ENCODE assay signal across 36 cellular contexts in the genomic region with DNA sequence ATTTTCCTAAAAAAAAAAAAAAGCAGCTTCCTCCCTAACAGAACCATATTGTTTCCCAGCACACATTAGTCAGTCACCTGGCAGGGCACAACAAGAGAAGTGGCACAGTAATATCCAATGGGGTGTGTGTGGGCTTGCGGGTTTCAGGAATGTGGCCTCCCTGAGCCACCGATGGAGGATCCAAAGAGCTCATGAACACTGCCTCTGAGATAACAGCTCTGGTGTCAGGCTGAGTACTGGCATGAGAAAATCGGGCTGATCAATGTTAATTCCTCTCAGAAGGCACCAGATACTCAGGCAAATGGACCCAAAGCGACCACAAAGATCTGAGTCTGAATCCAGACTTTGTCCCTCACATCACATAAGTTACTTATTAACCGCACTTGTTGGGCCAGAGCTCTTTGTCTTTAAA. TPM values are rescaled to one million over a fixed set of nuclear protein-coding genes. Genes with fewer than 3 reads are reported as not detected.
DNase-seq lines count a peak whose midpoint lies in the region; ATAC-seq, FAIRE-seq and TF ChIP-seq lines count a peak whose summit lies in the region.
"Had no signal": no experiment of that assay in that cellular context is flagged by ENCODE, and none has a peak within 500 bp of the region (broad histone marks: within the 10 kb centered on the region; RNA-seq: fewer than 3 reads in every experiment).

No MANE protein-coding gene starts in this region.

- TF ChIP-seq CTCF in K562 (IDR thresholded peaks at IDR 0.05 in 2 of 3, conservative IDR thresholded peaks at IDR 0.05 in 1 of 3; ENCODE audit: insufficient read depth in 2 of 3, low read depth in 1 of 3, low read length in 3 of 3) (no peak), liver (IDR thresholded peaks at IDR 0.05; ENCODE audit: low read depth, low read length, missing input control) (no peak)

- FAIRE-seq in K562 (lab: Jason Lieb, UNC) = no peak
- no peak for FAIRE-seq in GM19239 (lab: Jason Lieb, UNC)
- FAIRE-seq: endothelial cell of umbilical vein, H1, HTR-8/SVneo had no signal

- in situ Hi-C loops in K562 (cut with MboI) = no loop called here
- in situ Hi-C loops in HAP-1 (cut with MboI; ENCODE audit: low sequenced_read_pairs) = no loop called here

- H3K4me2 ChIP-seq in K562 (ENCODE audit: insufficient read depth, low read length) = no peak overlapping the region
- H3K4me2 ChIP-seq: BLaER1 treated with 17β-estradiol and CSF1 and Interleukin-3, amounts not matched to agents 10 nM and 100 nM; neural progenitor cell had no signal

- CTCF ChIA-PET in K562 (lab: Yijun Ruan, JAX; ENCODE audit: low intra/inter-chr PET ratio) = no interaction called here

- H3K27me3 ChIP-seq in K562 (ENCODE audit: control insufficient read depth in 2 of 2, insufficient read depth in 2 of 2, low read length in 2 of 2) (no peaks in the 10 kb centered on the region), liver (ENCODE audit: control insufficient read depth in 4 of 4, insufficient read depth in 4 of 4, low read length in 3 of 4) (no peaks in the 10 kb centered on the region), HAP-1 (ENCODE audit: low read depth) (no peaks in the 10 kb centered on the region)
- H3K27me3 ChIP-seq: BLaER1 treated with 17β-estradiol and CSF1 and Interleukin-3, amounts not matched to agents 10 nM and 100 nM; neural progenitor cell; SJCRH30; stomach; thyroid gland; vagina had no signal

- H3K4me1 ChIP-seq in K562 (replicated peaks in 1 of 2; ENCODE audit: control insufficient read depth in 2 of 2, insufficient read depth in 2 of 2, low read length in 2 of 2) (peaks cover 2 to 12% of the 10 kb centered on the region in 2 experiments; a peak in 3 of 5 replicates), liver (ENCODE audit: control insufficient read depth in 4 of 4, insufficient read depth in 4 of 4, low read length in 3 of 4) (peaks cover 5 to 13% (median 9%) of the 10 kb centered on the region in 4 donors), HAP-1 (no peaks in the 10 kb centered on the region)
- H3K4me1 ChIP-seq: BLaER1 treated with 17β-estradiol and CSF1 and Interleukin-3, amounts not matched to agents 10 nM and 100 nM; neural progenitor cell; SJCRH30; stomach; thyroid gland; vagina had no signal

- H3K4me3 ChIP-seq in K562 = no peak overlapping the region
- H3K4me3 ChIP-seq in liver (ENCODE audit: low read depth in 1 of 3, low read length in 3 of 3) = no peak overlapping the region
- no peak overlapping the region for H3K4me3 ChIP-seq in HAP-1
- H3K4me3 ChIP-seq: BLaER1 treated with 17β-estradiol and CSF1 and Interleukin-3, amounts not matched to agents 10 nM and 100 nM; neural progenitor cell; SJCRH30; stomach; thyroid gland; vagina had no signal

- no peaks in the 10 kb centered on the region for H4K20me1 ChIP-seq in K562 (replicated peaks; ENCODE audit: control insufficient read depth, insufficient read depth, low read length)
- H4K20me1 ChIP-seq: BLaER1 treated with 17β-estradiol and CSF1 and Interleukin-3, amounts not matched to agents 10 nM and 100 nM had no signal

- no peaks in the 10 kb centered on the region for H3K9me1 ChIP-seq in K562 (ENCODE audit: control insufficient read depth, insufficient read depth, low read length)

- TF ChIP-seq RAD21 in K562 (CRISPR knock-in tag; conservative IDR thresholded peaks at IDR 0.05 in 1 of 2, IDR thresholded peaks at IDR 0.05 in 1 of 2) = no peak
- TF ChIP-seq RAD21 in liver (IDR thresholded peaks at IDR 0.05) = no peak

- DNase-seq in Daoy (ENCODE audit: low read depth) = peak; percentile 15
- DNase-seq in K562 (ENCODE audit: extremely low read depth in 1 of 4, low spot score in 3 of 4) = no peak
- DNase-seq in GM19238 (ENCODE audit: insufficient read length, low spot score) = no peak
- no peak for DNase-seq in HAP-1 (ENCODE audit: low spot score in 2 of 2)
- DNase-seq in GM19239 (ENCODE audit: insufficient read length, low spot score) = no peak
- DNase-seq in NCI-H1105 (lab: John Stamatoyannopoulos, UW) = no peak
- DNase-seq: activated CD4-positive, alpha-beta T cell treated with anti-CD3 and anti-CD28 coated beads for 36 hours; activated effector memory CD4-positive, alpha-beta T cell treated with Interleukin-2 at 50 U/mL for 16 hours; activated T-cell treated with anti-CD3 and anti-CD28 coated beads for 4 hours; anterior cingulate cortex; COR-L47; DND-41; hippocampal formation; MV-4-11; NCI-H146; NCI-H2107; NCI-H446; NCI-H748 treated with DMSO at 0.1 percent for 48 hours; SJCRH30; stimulated activated CD4-positive, alpha-beta T cell treated with anti-CD3 and anti-CD28 coated beads, Interleukin-12 subunit alpha, Interleukin-12 subunit beta, amount 100 ng/mL, for 4 hours; stimulated activated CD4-positive, alpha-beta T cell treated with anti-CD3 and anti-CD28 coated beads, Interleukin-2, amount 100 ng/mL, for 48 hours; stomach; T1000; thyroid gland had no signal

- no peaks in the 10 kb centered on the region for H3K36me3 ChIP-seq in K562 (ENCODE audit: control insufficient read depth, insufficient read depth, low read length)
- no peaks in the 10 kb centered on the region for H3K36me3 ChIP-seq in liver (ENCODE audit: control insufficient read depth in 4 of 4, insufficient read depth in 3 of 4, low read depth in 1 of 4, low read length in 3 of 4)
- no peaks in the 10 kb centered on the region for H3K36me3 ChIP-seq in HAP-1 (replicated peaks)
- H3K36me3 ChIP-seq: BLaER1 treated with 17β-estradiol and CSF1 and Interleukin-3, amounts not matched to agents 10 nM and 100 nM; neural progenitor cell; SJCRH30; stomach; thyroid gland; vagina had no signal

- WGBS in K562 (ENCODE audit: insufficient coverage, low coverage, missing lambda C conversion rate) = 14% methylated on average over 5 of the region's 5 CpGs
- WGBS in liver = 28% methylated on average over 5 of the region's 5 CpGs

- no peak for TF ChIP-seq POLR2A in K562 (conservative IDR thresholded peaks at IDR 0.05)

- H3K9me3 ChIP-seq in K562 (replicated peaks; ENCODE audit: control insufficient read depth, insufficient read depth, low read depth, low read length) = peaks cover 2% of the 10 kb centered on the region; the same call in 1 of the 2 replicates
- no peaks in the 10 kb centered on the region for H3K9me3 ChIP-seq in liver (ENCODE audit: control insufficient read depth in 4 of 4, low read length in 3 of 4)
- H3K9me3 ChIP-seq in HAP-1 = no peaks in the 10 kb centered on the region
- H3K9me3 ChIP-seq: SJCRH30, thyroid gland, vagina had no signal

- no TSS peak for BruUV-seq in K562 (replicated peaks; lab: Mats Ljungman, UMichigan)

- H3K9ac ChIP-seq in K562 (ENCODE audit: insufficient read depth in 1 of 2, low read depth in 2 of 2, low read length in 2 of 2) (no peak overlapping the region), liver (ENCODE audit: low read depth in 1 of 2, low read length in 2 of 2) (no peak overlapping the region)
- H3K9ac ChIP-seq: BLaER1 treated with 17β-estradiol and CSF1 and Interleukin-3, amounts not matched to agents 10 nM and 100 nM; neural progenitor cell had no signal

- H3K79me2 ChIP-seq in K562 (ENCODE audit: control insufficient read depth, insufficient read depth, low read length) = no peaks in the 10 kb centered on the region

- POLR2A ChIA-PET in K562 (lab: Yijun Ruan, JAX) = interaction anchor here (0.9 kb wide), 1 partner anchor 52 kb away, joined by 3 read pairs; no protein-coding TSS in a partner anchor

- peak; percentile 30; the same call in 2 of the 3 replicates for ATAC-seq in K562
- ATAC-seq: activated CD4-positive, alpha-beta T cell treated with anti-CD3 and anti-CD28 coated beads for 36 hours; activated naive CD4-positive, alpha-beta T cell treated with anti-CD3 and anti-CD28 coated beads, Interleukin-2, amount 50 U/mL, for 72 hours; sciatic nerve had no signal

- intact Hi-C loops in K562 (cut with micrococcal nuclease) = loop anchor here (5.0 kb wide), 1 partner anchor 50 kb away; no protein-coding TSS in a partner anchor

- H3K27ac ChIP-seq in K562 (ENCODE audit: extremely low read depth, low read depth, low read length) (no peak overlapping the region), liver (ENCODE audit: low read depth in 1 of 2, low read length in 2 of 2) (peak overlapping the region in 1 of 2 donors; percentile 4)
- H3K27ac ChIP-seq: BLaER1 treated with 17β-estradiol and CSF1 and Interleukin-3, amounts not matched to agents 10 nM and 100 nM; neural progenitor cell; SJCRH30; stomach; thyroid gland; vagina; VCaP had no signal

- no peak for TF ChIP-seq EP300 in K562 (IDR thresholded peaks at IDR 0.05; ENCODE audit: low read length)

- H2AFZ ChIP-seq in K562 (ENCODE audit: low read depth, low read length) = no peak overlapping the region
- H2AFZ ChIP-seq: neural progenitor cell had no signal

RNA-seq across cellular contexts. Expression of a gene that starts 2.2 kb away (rescaled TPM):
- total RNA-seq in Daoy (2014; rRNA removed; shearing (Covaris generic)) = 0.51 and 1.1 TPM in 2 replicates
- total RNA-seq in K562 (2011; cell fraction: chromatin; rRNA removed; ENCODE audit: low replicate concordance) = 1.2 and 1.5 TPM in 2 replicates
- total RNA-seq in K562 (2011; cell fraction: nucleolus; rRNA removed) = 1.0 and 1.2 TPM in 2 replicates
- total RNA-seq in K562 (2011; cell fraction: nucleoplasm; rRNA removed) = 1.4 and 2.1 TPM in 2 replicates
- 0.50 and 0.98 TPM in 2 replicates for total RNA-seq in K562 (2014; rRNA removed)
- total RNA-seq in K562 (2014; rRNA removed; fragmentation: Illumina TruSeq; extraction: Trizol) = 0.86 and 1.3 TPM in 2 replicates
- total RNA-seq in K562 (2015; rRNA removed; fragmentation: Illumina TruSeq; extraction: Trizol) = 1.8 and 2.0 TPM in 2 replicates
- 0.87 and 1.0 TPM in 2 replicates for total RNA-seq in K562 (2021)
- 0.42 and 0.71 TPM in 2 replicates for polyA plus RNA-seq in K562 (2011; rRNA removed)
- 0.38 and 0.54 TPM in 2 replicates for polyA plus RNA-seq in K562 (2011; cell fraction: cytosol; rRNA removed)
- polyA plus RNA-seq in K562 (2011; cell fraction: nucleus; rRNA removed) = 0.20 and 0.42 TPM in 2 replicates
- polyA plus RNA-seq in K562 (2012) = 1.1 and 1.8 TPM in 2 replicates
- 1.1 and 1.4 TPM in 2 replicates for polyA plus RNA-seq in K562 (2014; fragmentation: Illumina TruSeq; extraction: Trizol)
- 1 to 10 TPM; 1.3 to 2.1 TPM for polyA plus RNA-seq in K562 (2014; fragmentation: Nextera tagmentation; extraction: Ambion mirVana)
- polyA plus RNA-seq in K562 (2014; rRNA removed) = 0.71 and 1.4 TPM in 2 replicates
- polyA minus RNA-seq in K562 (2011; rRNA and poly(A)+ RNA removed) = 0.87 and 1.3 TPM in 2 replicates
- 0.67 TPM in 1 of 2 replicates, not detected in the other for polyA minus RNA-seq in K562 (2011; cell fraction: cytosol; rRNA and poly(A)+ RNA removed)
- polyA minus RNA-seq in K562 (2011; cell fraction: nucleus; rRNA and poly(A)+ RNA removed) = 0.40 and 0.78 TPM in 2 replicates
- not detected for total RNA-seq in liver
- not detected for polyA plus RNA-seq in liver
- total RNA-seq: activated CD4-positive, alpha-beta T cell treated with anti-CD3 and anti-CD28 coated beads for 36 hours; activated naive CD4-positive, alpha-beta T cell treated with anti-CD3 and anti-CD28 coated beads, Interleukin-2, amount 50 U/mL, for 72 hours; endothelial cell of umbilical vein; H1; myocyte; progenitor cell of endocrine pancreas; sciatic nerve; thyroid gland; vagina had no signal
- polyA plus RNA-seq: endothelial cell of umbilical vein, H1 had no signal

RNA-seq across cellular contexts. Expression of a gene that starts 55.2 kb away (rescaled TPM):
- not detected in 2 replicates for total RNA-seq in Daoy (2014; rRNA removed; shearing (Covaris generic))
- total RNA-seq in K562 (2011; cell fraction: chromatin; rRNA removed; ENCODE audit: low replicate concordance) = not detected in 2 replicates
- total RNA-seq in K562 (2011; cell fraction: nucleolus; rRNA removed) = not detected in 2 replicates
- not detected in 2 replicates for total RNA-seq in K562 (2011; cell fraction: nucleoplasm; rRNA removed)
- total RNA-seq in K562 (2014; rRNA removed) = not detected in 2 replicates
- not detected in 2 replicates for total RNA-seq in K562 (2014; rRNA removed; fragmentation: Illumina TruSeq; extraction: Trizol)
- total RNA-seq in K562 (2015; rRNA removed; fragmentation: Illumina TruSeq; extraction: Trizol) = not detected in 2 replicates
- total RNA-seq in K562 (2021) = not detected in 2 replicates
- polyA plus RNA-seq in K562 (2011; rRNA removed) = not detected in 2 replicates
- polyA plus RNA-seq in K562 (2011; cell fraction: cytosol; rRNA removed) = not detected in 2 replicates
- not detected in 2 replicates for polyA plus RNA-seq in K562 (2011; cell fraction: nucleus; rRNA removed)
- polyA plus RNA-seq in K562 (2012) = not detected in 2 replicates
- polyA plus RNA-seq in K562 (2014; fragmentation: Illumina TruSeq; extraction: Trizol) = not detected in 2 replicates
- polyA plus RNA-seq in K562 (2014; fragmentation: Nextera tagmentation; extraction: Ambion mirVana) = not detected
- not detected in 2 replicates for polyA plus RNA-seq in K562 (2014; rRNA removed)
- polyA minus RNA-seq in K562 (2011; rRNA and poly(A)+ RNA removed) = not detected in 2 replicates
- polyA minus RNA-seq in K562 (2011; cell fraction: cytosol; rRNA and poly(A)+ RNA removed) = not detected in 2 replicates
- polyA minus RNA-seq in K562 (2011; cell fraction: nucleus; rRNA and poly(A)+ RNA removed) = not detected in 2 replicates
- not detected for total RNA-seq in liver
- not detected for polyA plus RNA-seq in liver
- total RNA-seq: activated CD4-positive, alpha-beta T cell treated with anti-CD3 and anti-CD28 coated beads for 36 hours; activated naive CD4-positive, alpha-beta T cell treated with anti-CD3 and anti-CD28 coated beads, Interleukin-2, amount 50 U/mL, for 72 hours; endothelial cell of umbilical vein; H1; myocyte; progenitor cell of endocrine pancreas; sciatic nerve; SJCRH30; stomach; thyroid gland; vagina had no signal
- polyA plus RNA-seq: endothelial cell of umbilical vein, H1, stomach had no signal
